13 cellular contexts compared by ENCODE assay signal in genomic region chr3:182182531-182182968, GRCh38.
A peak's percentile ranks its signal among the peaks of the same experiment; 100 is the strongest.
DNase-seq lines count a peak whose midpoint lies in the region; ATAC-seq and TF ChIP-seq lines count a peak whose summit lies in the region.
"Had no signal": no experiment of that assay in that cellular context is flagged by ENCODE, and none has a peak within 500 bp of the region (broad histone marks: within the 10 kb centered on the region; RNA-seq: fewer than 3 reads in every experiment).

No MANE protein-coding gene starts in this region.

- peaks cover 26% of the 10 kb centered on the region for H3K4me1 Mint-ChIP-seq in type B pancreatic cell (ENCODE audit: unreplicated experiment)
- H3K4me1 Mint-ChIP-seq: naive B cell had no signal

- no TSS peak for BruUV-seq in PC-3 (replicated peaks; lab: Mats Ljungman, UMichigan)

- peak; percentile 86 for DNase-seq in NK-92 treated with Interleukin-12 subunit alpha and Interleukin-12 subunit beta, amount 100 ng/mL, for 24 hours (lab: John Stamatoyannopoulos, UW)
- DNase-seq in NK-92 (lab: John Stamatoyannopoulos, UW; ENCODE audit: unreplicated experiment) = no peak
- DNase-seq in PC-3 = peak; percentile 71
- no peak for DNase-seq in type B pancreatic cell (ENCODE audit: extremely low spot score, unreplicated experiment)
- DNase-seq in SK-N-SH = no peak
- DNase-seq in NCI-H82 (lab: John Stamatoyannopoulos, UW) = no peak
- DNase-seq: heart left ventricle; naive B cell; stimulated activated CD4-positive, alpha-beta T cell treated with anti-CD3 and anti-CD28 coated beads, Interleukin-4, amount 100 ng/mL, for 1 hour; uterus had no signal

- no peak for TF ChIP-seq CTCF in PC-3 (conservative IDR thresholded peaks at IDR 0.05; ENCODE audit: low read depth, low read length)
- TF ChIP-seq CTCF in type B pancreatic cell (conservative IDR thresholded peaks at IDR 0.05) = no peak
- no peak for TF ChIP-seq CTCF in SK-N-SH (IDR thresholded peaks at IDR 0.05)

- H3K27me3 ChIP-seq in PC-3 (ENCODE audit: low read length) = peaks cover 57% of the 10 kb centered on the region
- H3K27me3 ChIP-seq in SK-N-SH (ENCODE audit: insufficient read depth) = no peaks in the 10 kb centered on the region
- H3K27me3 ChIP-seq: cardiac muscle cell, heart left ventricle, uterus had no signal

- 61% methylated on average over 2 of the region's 5 CpGs for WGBS in SK-N-SH (ENCODE audit: low lambda C conversion rate)

- H3K27ac ChIP-seq in PC-3 (ENCODE audit: low read length) = no peak overlapping the region
- H3K27ac ChIP-seq in SK-N-SH (ENCODE audit: low read depth in 2 of 2, low read length in 1 of 2) = no peak overlapping the region
- H3K27ac ChIP-seq: cardiac muscle cell, heart left ventricle, uterus had no signal

- H3K27me3 Mint-ChIP-seq in type B pancreatic cell = peaks cover 10% of the 10 kb centered on the region
- H3K27me3 Mint-ChIP-seq: naive B cell had no signal

- H3K9me3 ChIP-seq in PC-3 (ENCODE audit: low read length) = no peaks in the 10 kb centered on the region
- no peaks in the 10 kb centered on the region for H3K9me3 ChIP-seq in SK-N-SH
- H3K9me3 ChIP-seq: uterus had no signal

- no peak for TF ChIP-seq EP300 in SK-N-SH (IDR thresholded peaks at IDR 0.05; ENCODE audit: borderline replicate concordance in 1 of 2, low read depth in 1 of 2, low read length in 1 of 2)

- H3K4me3 ChIP-seq in PC-3 (ENCODE audit: low read length) (no peak overlapping the region), SK-N-SH (ENCODE audit: low read depth in 2 of 2, low read length in 1 of 2) (no peak overlapping the region)
- H3K4me3 ChIP-seq: cardiac muscle cell, heart left ventricle, uterus had no signal

- intact Hi-C loops in PC-3 (cut with micrococcal nuclease) = no loop called here

- H2AFZ ChIP-seq in PC-3 (ENCODE audit: low read length) = no peak overlapping the region
- H2AFZ ChIP-seq in SK-N-SH (ENCODE audit: low read depth) = no peak overlapping the region

- CTCF ChIA-PET in PC-3 (lab: Charles Lee) (no interaction called here), SK-N-SH (lab: Yijun Ruan, JAX) (no interaction called here)

- no peaks in the 10 kb centered on the region for H3K36me3 ChIP-seq in PC-3 (ENCODE audit: low read depth, low read length)
- H3K36me3 ChIP-seq in SK-N-SH (replicated peaks in 1 of 2; ENCODE audit: control insufficient read depth in 1 of 2, insufficient read depth in 2 of 2, low read length in 1 of 2) = no peaks in the 10 kb centered on the region
- H3K36me3 ChIP-seq: cardiac muscle cell, heart left ventricle, uterus had no signal

- no peak overlapping the region for H3K9ac ChIP-seq in PC-3 (ENCODE audit: low read length)
- H3K9ac ChIP-seq in SK-N-SH = no peak overlapping the region

- H3F3A ChIP-seq in PC-3 (ENCODE audit: low read length, unreplicated experiment) (no peaks in the 10 kb centered on the region), SK-N-SH (replicated peaks; ENCODE audit: insufficient read depth) (no peaks in the 10 kb centered on the region)

- TF ChIP-seq RAD21 in SK-N-SH (IDR thresholded peaks at IDR 0.05; ENCODE audit: low read length) = no peak

- H3K4me2 ChIP-seq in PC-3 (ENCODE audit: low read length) (no peak overlapping the region), SK-N-SH (no peak overlapping the region)

- H3K4me1 ChIP-seq in PC-3 (ENCODE audit: insufficient read depth, low read length) (peaks cover 6% of the 10 kb centered on the region; the same call in 1 of the 2 replicates), SK-N-SH (ENCODE audit: control insufficient read depth in 1 of 2, insufficient read depth in 2 of 2, low read depth in 1 of 2, low read length in 1 of 2) (peaks cover 4 to 6% of the 10 kb centered on the region in 2 experiments; a peak in 3 of 4 replicates)
- H3K4me1 ChIP-seq: heart left ventricle, uterus had no signal

- ATAC-seq in HG03469 (IDR thresholded peaks at IDR 0.05; ENCODE audit: unreplicated experiment) (peak; percentile 88), PC-3 (peak; percentile 50), HG03108 (IDR thresholded peaks at IDR 0.05; ENCODE audit: unreplicated experiment) (no peak)
- ATAC-seq: heart left ventricle had no signal

- H4K20me1 ChIP-seq in PC-3 (ENCODE audit: low read length) = no peaks in the 10 kb centered on the region
- no peaks in the 10 kb centered on the region for H4K20me1 ChIP-seq in SK-N-SH (ENCODE audit: insufficient read depth)

- H3K9me2 ChIP-seq in PC-3 (replicated peaks; ENCODE audit: low read length) = no peaks in the 10 kb centered on the region
- H3K9me2 ChIP-seq in SK-N-SH = no peaks in the 10 kb centered on the region

- no peaks in the 10 kb centered on the region for H3K36me3 Mint-ChIP-seq in type B pancreatic cell
- H3K36me3 Mint-ChIP-seq: naive B cell had no signal

- H3K9me3 Mint-ChIP-seq in type B pancreatic cell = no peaks in the 10 kb centered on the region

- peak overlapping the region; percentile 8 for H3K4me3 Mint-ChIP-seq in type B pancreatic cell
- H3K4me3 Mint-ChIP-seq: naive B cell had no signal

- H3K79me2 ChIP-seq in PC-3 (ENCODE audit: low read length) (no peaks in the 10 kb centered on the region), SK-N-SH (ENCODE audit: insufficient read depth) (no peaks in the 10 kb centered on the region)

- POLR2A ChIA-PET in PC-3 (lab: Charles Lee; ENCODE audit: unreplicated experiment) = no interaction called here
- POLR2A ChIA-PET in SK-N-SH (lab: Yijun Ruan, JAX) = no interaction called here

- H3K27ac Mint-ChIP-seq in type B pancreatic cell = no peak overlapping the region
- H3K27ac Mint-ChIP-seq: naive B cell had no signal

TF ChIP-seq in SK-N-SH, 30 proteins besides CTCF, POLR2A, EP300 and RAD21:
- no peak for TF ChIP-seq TAF1 (IDR thresholded peaks at IDR 0.05; ENCODE audit: borderline replicate concordance, low read depth, low read length)

Comparison
In these comparisons a context has a peak if more than half of its experiments do, and no peak if none do; other contexts are left out.
1. DNase-seq: peak in NK-92 treated with Interleukin-12 subunit alpha and Interleukin-12 subunit beta, amount 100 ng/mL, for 24 hours (single experiment) and PC-3 (single experiment); none in NK-92 (single experiment), type B pancreatic cell (single experiment), SK-N-SH (single experiment) and NCI-H82 (single experiment).